In genomic region chrX:14934423-14934822, GRCh38 we compare ENCODE assay signal across 19 cellular contexts.
"Had no signal": no experiment of that assay in that cellular context is flagged by ENCODE, and none has a peak within 500 bp of the region (broad histone marks: within the 10 kb centered on the region; RNA-seq: fewer than 3 reads in every experiment).

No MANE protein-coding gene starts in this region.

- H3K27me3 ChIP-seq: esophagus squamous epithelium, suprapubic skin had no signal

- H3K4me1 ChIP-seq: esophagus squamous epithelium, suprapubic skin had no signal

- H3K4me3 ChIP-seq: esophagus squamous epithelium, mucosa of descending colon, skin epidermis, suprapubic skin had no signal

- DNase-seq: activated CD4-positive, alpha-beta T cell treated with anti-CD3 and anti-CD28 coated beads, Interleukin-2, amount 10 ng/mL, durations not matched to agents 24 days and 14 days; activated CD4-positive, CD25-positive, alpha-beta regulatory T cell; activated CD8-positive, alpha-beta memory T cell treated with anti-CD3 and anti-CD28 coated beads, Interleukin-2, amount 50 U/mL, for 4 hours; activated CD8-positive, alpha-beta T cell treated with anti-CD3 and anti-CD28 coated beads, Interleukin-2, amount 10 ng/mL, durations not matched to agents 7 days and 5 days; activated gamma-delta T cell; activated T-cell treated with anti-CD3 and anti-CD28 coated beads, Interleukin-2, amount 50 U/mL, for 72 hours; amniotic stem cell; effector CD8-positive, alpha-beta T cell; esophagus squamous epithelium; glutamatergic neuron; mucosa of descending colon; naive thymus-derived CD4-positive, alpha-beta T cell; posterior cingulate gyrus; retina; stimulated activated CD4-positive, alpha-beta T cell treated with anti-CD3 and anti-CD28 coated beads, Interleukin-4, amount 100 ng/mL, for 24 hours; stimulated activated naive CD8-positive, alpha-beta T cell treated with anti-CD3 and anti-CD28 coated beads, Interleukin-15, Interleukin-2, amounts not matched to agents 100 U/mL and 50 U/mL, for 24 hours; trophoblast cell had no signal

- H3K27ac ChIP-seq: esophagus squamous epithelium, skin epidermis, suprapubic skin had no signal

- ATAC-seq: activated CD8-positive, alpha-beta T cell treated with anti-CD3 and anti-CD28 coated beads, Interleukin-2, amount 10 ng/mL, durations not matched to agents 7 days and 5 days; activated T-cell treated with anti-CD3 and anti-CD28 coated beads, Interleukin-2, amount 50 U/mL, for 72 hours; mucosa of descending colon; naive thymus-derived CD4-positive, alpha-beta T cell; stimulated activated naive CD8-positive, alpha-beta T cell treated with anti-CD3 and anti-CD28 coated beads, Interleukin-15, Interleukin-2, amounts not matched to agents 100 U/mL and 50 U/mL, for 24 hours had no signal

- H3K36me3 ChIP-seq: esophagus squamous epithelium, suprapubic skin had no signal

- H3K9me3 ChIP-seq: esophagus squamous epithelium, mucosa of descending colon, suprapubic skin had no signal
